8 cellular contexts compared by ENCODE assay signal in the genomic region with DNA sequence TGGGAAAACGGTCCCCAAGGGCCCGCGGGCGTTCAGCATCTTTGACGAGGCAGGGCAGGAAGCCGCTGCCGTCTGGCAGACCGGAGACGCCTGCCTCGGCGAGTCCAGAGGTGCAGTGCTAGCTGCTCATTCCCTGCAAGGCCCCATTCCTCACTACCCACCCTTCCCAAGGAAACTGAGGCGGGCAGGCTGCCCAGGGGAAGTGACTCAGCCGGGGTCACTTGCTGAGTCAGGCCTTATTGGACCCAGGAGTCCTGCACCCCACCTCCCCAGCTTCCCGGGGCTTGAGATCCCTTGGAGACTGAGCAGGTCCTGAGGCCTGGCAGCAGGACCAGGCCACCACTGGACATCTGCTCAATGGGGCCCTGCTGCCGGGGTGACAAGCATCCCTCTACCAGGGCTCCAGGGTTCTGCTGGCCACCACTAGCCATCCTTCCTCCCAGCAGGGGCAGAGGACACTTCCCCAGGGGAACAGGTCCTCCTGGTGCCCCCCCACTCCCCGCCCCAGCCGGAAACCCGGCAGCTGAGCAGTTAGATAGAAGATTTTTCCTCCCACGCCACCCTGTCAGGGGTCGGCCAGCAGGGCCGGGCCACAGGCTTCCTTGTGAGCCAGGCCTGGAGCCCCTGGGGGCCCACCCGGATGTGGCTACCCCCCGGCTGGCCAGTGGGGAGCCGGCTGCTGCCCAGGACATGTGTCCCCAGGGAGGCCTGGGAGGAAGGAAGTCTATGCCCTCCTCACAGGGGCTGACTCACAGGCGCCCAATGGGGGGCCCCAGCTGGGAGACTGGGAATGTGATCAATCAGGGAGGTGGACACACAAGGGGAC. TPM values are rescaled to one million over a fixed set of nuclear protein-coding genes. Genes with fewer than 3 reads are reported as not detected.
DNase-seq lines count a peak whose midpoint lies in the region; ATAC-seq and TF ChIP-seq lines count a peak whose summit lies in the region.

No MANE protein-coding gene starts in this region.

- H3K4me1 ChIP-seq in rectal smooth muscle tissue (ENCODE audit: control insufficient read depth, insufficient read depth, low read length), result peaks cover 2% of the 10 kb centered on the region

- H3K36me3 Mint-ChIP-seq in WTC11, result no peaks in the 10 kb centered on the region

- POLR2A ChIA-PET in WTC11 (lab: Charles Lee), result interaction anchor here (1.1 kb wide), 1 partner anchor 36 kb away, joined by 3 read pairs; no protein-coding TSS in a partner anchor

- peaks cover 69% of the 10 kb centered on the region for H3K4me1 Mint-ChIP-seq in WTC11

- no peak overlapping the region for H3K4me3 Mint-ChIP-seq in WTC11

- TF ChIP-seq CTCF in WTC11 (IDR thresholded peaks at IDR 0.05) (no peak), fibroblast of mammary gland (conservative IDR thresholded peaks at IDR 0.05; ENCODE audit: control insufficient read depth, insufficient read depth, low read depth, low read length) (no peak)

- DNase-seq in stimulated activated CD4-positive, alpha-beta T cell treated with anti-CD3 and anti-CD28 coated beads, Interleukin-15, amount 100 ng/mL, for 24 hours, result peak; percentile 57
- no peak for DNase-seq in stimulated activated CD4-positive, alpha-beta T cell treated with anti-CD3 and anti-CD28 coated beads, Interleukin-12 subunit alpha, Interleukin-12 subunit beta, amount 100 ng/mL, for 4 hours
- DNase-seq in WTC11 (ENCODE audit: low spot score) (no peak), fibroblast of mammary gland (ENCODE audit: low read depth) (peak; percentile 79)

- H3K36me3 ChIP-seq in rectal smooth muscle tissue (ENCODE audit: control insufficient read depth, insufficient read depth, low read length), result no peaks in the 10 kb centered on the region

- H3K27ac ChIP-seq in rectal smooth muscle tissue (ENCODE audit: low read depth, low read length), result peak overlapping the region; percentile 58

- H3K27me3 ChIP-seq in rectal smooth muscle tissue (ENCODE audit: control insufficient read depth, insufficient read depth, low read length), result no peaks in the 10 kb centered on the region

- ATAC-seq in WTC11 (no peak), HG02798 (IDR thresholded peaks at IDR 0.05; ENCODE audit: poor library complexity, unreplicated experiment) (no peak), HG02763 (IDR thresholded peaks at IDR 0.05; ENCODE audit: unreplicated experiment) (no peak), GM21381 (IDR thresholded peaks at IDR 0.05; ENCODE audit: unreplicated experiment) (no peak)

- no peak overlapping the region for H3K9ac ChIP-seq in rectal smooth muscle tissue (ENCODE audit: low read length)

- H3K9me3 Mint-ChIP-seq in WTC11, result no peaks in the 10 kb centered on the region

- 0 out of 2 replicates have a peak overlapping the region, but pooled peaks have one; percentile 36 for H3K27ac Mint-ChIP-seq in WTC11

- CTCF ChIA-PET in WTC11 (lab: Charles Lee), result interaction anchor here (0.5 to 3.5 kb wide), 5 partner anchors 13 to 252 kb away, joined by 3 to 48 read pairs (median 8); no protein-coding TSS in a partner anchor

- H3K4me3 ChIP-seq in fibroblast of mammary gland (ENCODE audit: control insufficient read depth, low read depth, low read length), result peak overlapping the region; percentile 28
- H3K4me3 ChIP-seq in rectal smooth muscle tissue (ENCODE audit: low read length), result peak overlapping the region; percentile 24

- no peaks in the 10 kb centered on the region for H3K27me3 Mint-ChIP-seq in WTC11 (ENCODE audit: low read depth)

TF ChIP-seq in WTC11, 78 proteins besides CTCF, POLR2A, EP300 and RAD21:
- TF ChIP-seq MYBL2 (CRISPR knock-in tag; IDR thresholded peaks at IDR 0.05), result no peak
- 0 out of 2 replicates have a peak, but pooled peaks have one; percentile 22 for TF ChIP-seq TEAD1 (CRISPR knock-in tag; IDR thresholded peaks at IDR 0.05)
- peak; percentile 81 for TF ChIP-seq ZNF423 (CRISPR knock-in tag; IDR thresholded peaks at IDR 0.05)

RNA-seq across cellular contexts. Expression of gene SH2B3, which starts 3.9 kb away (rescaled TPM):
- 20.5 to 31.8 TPM (median 20.7 TPM) in 3 replicates for total RNA-seq in WTC11 (2021)

RNA-seq across cellular contexts. Expression of gene PHETA1, which starts 40.7 kb away (rescaled TPM):
- total RNA-seq in WTC11 (2021), result 12.4 to 18.6 TPM (median 14.9 TPM) in 3 replicates

Comparison
In these comparisons a context has a peak if more than half of its experiments do, and no peak if none do; other contexts are left out.
1. DNase-seq: peak in stimulated activated CD4-positive, alpha-beta T cell treated with anti-CD3 and anti-CD28 coated beads, Interleukin-15, amount 100 ng/mL, for 24 hours (single experiment) and fibroblast of mammary gland (single experiment); none in stimulated activated CD4-positive, alpha-beta T cell treated with anti-CD3 and anti-CD28 coated beads, Interleukin-12 subunit alpha, Interleukin-12 subunit beta, amount 100 ng/mL, for 4 hours (single experiment) and WTC11 (single experiment).